Comparison of ENCODE assay signal across 22 cellular contexts in the genomic region with DNA sequence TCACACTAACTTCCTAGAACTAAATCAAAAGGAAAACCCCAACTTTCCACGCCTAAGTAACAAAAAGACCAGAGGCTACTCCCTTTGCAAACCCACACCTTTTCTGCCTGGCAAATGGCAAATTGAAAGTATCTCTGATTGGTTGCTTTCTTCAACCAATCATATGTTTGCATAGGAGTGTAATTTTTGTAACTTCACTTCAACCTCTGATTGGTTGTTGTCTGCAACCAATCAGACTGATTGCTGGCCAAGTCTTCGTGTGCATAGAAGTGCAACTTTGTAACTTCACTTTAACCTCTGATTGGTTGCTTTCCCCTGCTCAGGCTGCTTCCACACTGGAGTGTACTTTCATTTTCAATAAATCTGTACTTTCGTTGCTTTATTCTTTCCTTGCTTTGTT. TPM values are rescaled to one million over a fixed set of nuclear protein-coding genes. Genes with fewer than 3 reads are reported as not detected.
DNase-seq lines count a peak whose midpoint lies in the region; FAIRE-seq and TF ChIP-seq lines count a peak whose summit lies in the region.
"Had no signal": no experiment of that assay in that cellular context is flagged by ENCODE, and none has a peak within 500 bp of the region (broad histone marks: within the 10 kb centered on the region; RNA-seq: fewer than 3 reads in every experiment).

No MANE protein-coding gene starts in this region.

- no peak for TF ChIP-seq CTCF in GM12864 (IDR thresholded peaks at IDR 0.05; ENCODE audit: low read depth, low read length, missing control alignments)
- no peak for TF ChIP-seq CTCF in cardiac fibroblast (IDR thresholded peaks at IDR 0.05; ENCODE audit: low read depth, low read length)

- peaks cover 46% of the 10 kb centered on the region for H3K9me3 ChIP-seq in mesodermal cell (ENCODE audit: control insufficient read depth, low read length)

- H3K4me3 ChIP-seq in GM12864 (ENCODE audit: low read depth, low read length) (no peak overlapping the region), cardiac fibroblast (replicated peaks in 1 of 2; ENCODE audit: low read depth in 2 of 2, low read length in 2 of 2) (no peak overlapping the region), mesodermal cell (ENCODE audit: extremely low read depth, insufficient read depth, low read length, poor library complexity, severe bottlenecking) (no peak overlapping the region)
- H3K4me3 ChIP-seq in Jurkat, Clone E6-1 (ENCODE audit: low read length), result no peak overlapping the region
- H3K4me3 ChIP-seq: stomach had no signal

- no peaks in the 10 kb centered on the region for H3K4me1 ChIP-seq in mesodermal cell (ENCODE audit: control insufficient read depth, insufficient read depth, low read length, poor library complexity, severe bottlenecking)
- H3K4me1 ChIP-seq: stomach had no signal

- no peaks in the 10 kb centered on the region for H3K36me3 ChIP-seq in mesodermal cell (ENCODE audit: control insufficient read depth, insufficient read depth, low read length)
- H3K36me3 ChIP-seq: stomach, WERI-Rb-1 had no signal

- 84 to 100% methylated on average over 1 to 2 of the region's 3 CpGs for WGBS in mesodermal cell (ENCODE audit: insufficient coverage in 2 of 2), 2 experiments

- FAIRE-seq in GM19239 (lab: Jason Lieb, UNC), result no peak
- FAIRE-seq: astrocyte, colon had no signal

- peak overlapping the region; percentile 88 for H3K27ac ChIP-seq in mesodermal cell (ENCODE audit: low read depth, low read length, severe bottlenecking)
- H3K27ac ChIP-seq: stomach, WERI-Rb-1 had no signal

- DNase-seq in GM12864 (ENCODE audit: low read depth), result peak; percentile 72
- peak; percentile 27 for DNase-seq in Jurkat, Clone E6-1 (ENCODE audit: low read depth, low spot score)
- DNase-seq in cardiac fibroblast (ENCODE audit: low read depth in 2 of 2), result peak; percentile 22 to 48
- DNase-seq in GM19239 (ENCODE audit: insufficient read length, low spot score), result no peak
- DNase-seq in SIG-M5 (lab: John Stamatoyannopoulos, UW), result no peak
- DNase-seq in NCI-H2081 (lab: John Stamatoyannopoulos, UW), result no peak
- no peak for DNase-seq in NCI-H1436 (lab: John Stamatoyannopoulos, UW)
- DNase-seq: activated CD4-positive, alpha-beta memory T cell treated with anti-CD3 and anti-CD28 coated beads for 36 hours; activated naive CD4-positive, alpha-beta T cell treated with anti-CD3 and anti-CD28 coated beads, Interleukin-2, amount 50 U/mL, for 16 hours; activated T-cell treated with anti-CD3 and anti-CD28 coated beads, Interleukin-2, amount 50 U/mL, for 24 hours; AML-193; NCI-H1694 treated with DMSO at 0.1 percent for 48 hours; NCI-H345; occipital lobe; stimulated activated CD4-positive, alpha-beta T cell treated with anti-CD3 and anti-CD28 coated beads, Interleukin-2, amount 100 ng/mL, for 48 hours; stomach; T-cell; WERI-Rb-1 had no signal

RNA-seq across cellular contexts. Expression of a gene that starts 36.9 kb away (rescaled TPM):
- 2.8 TPM for polyA plus RNA-seq in Jurkat, Clone E6-1 (2012; ENCODE audit: insufficient read depth, insufficient read length)
- polyA plus RNA-seq in mesodermal cell (2013, experiment 1 of 2), result 0.29 TPM
- polyA plus RNA-seq in mesodermal cell (2013, experiment 2 of 2), result 0.46 TPM

RNA-seq across cellular contexts. Expression of a gene that starts 48.8 kb away (rescaled TPM):
- not detected for polyA plus RNA-seq in Jurkat, Clone E6-1 (2012; ENCODE audit: insufficient read depth, insufficient read length)
- 0.33 TPM for polyA plus RNA-seq in mesodermal cell (2013, experiment 1 of 2)
- polyA plus RNA-seq in mesodermal cell (2013, experiment 2 of 2), result 0.25 TPM
- polyA plus RNA-seq: liver had no signal

Comparison
In these comparisons a context has a peak if more than half of its experiments do, and no peak if none do; other contexts are left out.
1. DNase-seq: peak in GM12864 (single experiment), Jurkat, Clone E6-1 (single experiment) and cardiac fibroblast (2 of 2); none in GM19239 (single experiment), SIG-M5 (single experiment), NCI-H2081 (0 of 2) and NCI-H1436 (single experiment).